ENCODE assay signal across 8 cellular contexts in genomic region chr17:30290696-30291570, GRCh38. TPM values are rescaled to one million over a fixed set of nuclear protein-coding genes. Genes with fewer than 3 reads are reported as not detected.
DNase-seq lines count a peak whose midpoint lies in the region; ATAC-seq and TF ChIP-seq lines count a peak whose summit lies in the region.

No MANE protein-coding gene starts in this region.

- RAD21 ChIA-PET in HCT116 (lab: Charles Lee; ENCODE audit: low non-redundant PET in 1 of 2, low total read pairs in 2 of 2, uncharacterized antibody in 2 of 2, unreplicated experiment in 2 of 2) = interaction anchor here in 1 of 2 experiments (1.9 kb wide), 1 partner anchor 45 kb away, joined by 4 read pairs; no protein-coding TSS in a partner anchor

- TF ChIP-seq CTCF in HCT116 (IDR thresholded peaks at IDR 0.05 in 2 of 3, conservative IDR thresholded peaks at IDR 0.05 in 1 of 3; ENCODE audit: borderline replicate concordance in 1 of 3, insufficient read depth in 1 of 3, low read depth in 2 of 3, low read length in 2 of 3) (no peak), fibroblast of lung (conservative IDR thresholded peaks at IDR 0.05 in 1 of 2, IDR thresholded peaks at IDR 0.05 in 1 of 2; ENCODE audit: low read depth in 1 of 2, low read length in 2 of 2) (no peak), nephron progenitor cell (IDR thresholded peaks at IDR 0.05) (no peak), upper lobe of left lung (IDR thresholded peaks at IDR 0.05) (no peak)

- peaks cover 26% of the 10 kb centered on the region for H3K79me2 ChIP-seq in HCT116 (ENCODE audit: insufficient read depth, low read length)
- peaks cover 14% of the 10 kb centered on the region for H3K79me2 ChIP-seq in fibroblast of lung (ENCODE audit: control insufficient read depth, insufficient read depth, low read length)

- H3K27ac Mint-ChIP-seq in nephron progenitor cell = peak overlapping the region; percentile 63

- CTCF ChIA-PET in HCT116 (lab: Charles Lee) = interaction anchor here (1.3 to 2.0 kb wide), 2 partner anchors 45 to 50 kb away, joined by 4 to 8 read pairs; no protein-coding TSS in a partner anchor

- no peaks in the 10 kb centered on the region for H3K4me1 ChIP-seq in ES-I3 (ENCODE audit: insufficient read depth, low read length)
- peaks cover 8 to 17% of the 10 kb centered on the region in 2 experiments; a peak in 3 of 4 replicates for H3K4me1 ChIP-seq in HCT116 (ENCODE audit: control insufficient read depth in 1 of 2, insufficient read depth in 2 of 2, low read length in 2 of 2)
- H3K4me1 ChIP-seq in fibroblast of lung (ENCODE audit: control insufficient read depth, extremely low read depth, insufficient read depth, low read length) = no peaks in the 10 kb centered on the region
- peaks cover 7 to 18% (median 13%) of the 10 kb centered on the region in 4 donors for H3K4me1 ChIP-seq in upper lobe of left lung

- H3K4me2 ChIP-seq in HCT116 (ENCODE audit: low read length) = peak overlapping the region; percentile 79
- peak overlapping the region; percentile 99 for H3K4me2 ChIP-seq in fibroblast of lung (ENCODE audit: extremely low read depth, insufficient read depth, low read length)

- H3K27me3 ChIP-seq in HCT116 (ENCODE audit: insufficient read depth, low read length) (no peaks in the 10 kb centered on the region), fibroblast of lung (ENCODE audit: control insufficient read depth, insufficient read depth, low read length) (no peaks in the 10 kb centered on the region), upper lobe of left lung (no peaks in the 10 kb centered on the region)

- H3K9me3 ChIP-seq in ES-I3 (ENCODE audit: control insufficient read depth, insufficient read depth, low read length) (no peaks in the 10 kb centered on the region), HCT116 (ENCODE audit: control insufficient read depth in 1 of 2, insufficient read depth in 1 of 2, low read depth in 1 of 2, low read length in 2 of 2) (no peaks in the 10 kb centered on the region), fibroblast of lung (ENCODE audit: control insufficient read depth, insufficient read depth, low read depth, low read length) (no peaks in the 10 kb centered on the region), upper lobe of left lung (no peaks in the 10 kb centered on the region)

- H3K36me3 ChIP-seq in ES-I3 (ENCODE audit: insufficient read depth, low read length) (peaks cover 8% of the 10 kb centered on the region; the same call in 1 of the 2 replicates), HCT116 (ENCODE audit: control insufficient read depth in 1 of 2, insufficient read depth in 2 of 2, low read length in 2 of 2) (peaks cover 17 to 18% of the 10 kb centered on the region in 2 experiments; a peak in 3 of 4 replicates), fibroblast of lung (ENCODE audit: control insufficient read depth, insufficient read depth, low read length) (peaks cover 5% of the 10 kb centered on the region), upper lobe of left lung (peaks cover 0 to 29% (median 12%) of the 10 kb centered on the region in 4 donors)

- H2AFZ ChIP-seq in HCT116 (ENCODE audit: low read depth, low read length, poor library complexity, severe bottlenecking) = peak overlapping the region; percentile 4
- H2AFZ ChIP-seq in fibroblast of lung (ENCODE audit: low read length) = peak overlapping the region; percentile 69

- H3K4me3 ChIP-seq in HCT116 (replicated peaks in 1 of 2; ENCODE audit: low read depth in 1 of 2, low read length in 2 of 2) (peak overlapping the region; percentile 78 to 87), fibroblast of lung (replicated peaks in 1 of 4; ENCODE audit: control extremely low read depth in 1 of 4, insufficient read depth in 1 of 4, low read depth in 3 of 4, low read length in 4 of 4) (peak overlapping the region; percentile 76 to 85 (median 79)), upper lobe of left lung (peak overlapping the region; percentile 59 to 99 (median 96))

- ATAC-seq in HCT116 (peak; percentile 82), upper lobe of left lung (ENCODE audit: low FRiP score in 2 of 2) (peak in 1 of 2 donors; percentile 67), GM19397 (IDR thresholded peaks at IDR 0.05; ENCODE audit: unreplicated experiment) (no peak)

- H3K27me3 Mint-ChIP-seq in nephron progenitor cell (ENCODE audit: low read depth, poor library complexity) = peaks cover 4% of the 10 kb centered on the region

- TF ChIP-seq RAD21 in HCT116 (IDR thresholded peaks at IDR 0.05; ENCODE audit: low read depth) = no peak

- WGBS in upper lobe of left lung, 2 donors = 5 to 8% methylated on average over 14 to 22 of the region's 22 CpGs

- POLR2A ChIA-PET in HCT116 (lab: Charles Lee) = interaction anchor here (1.4 kb wide), 1 partner anchor 14 kb away, joined by 4 read pairs; no protein-coding TSS in a partner anchor

- intact Hi-C loops in HCT116 (cut with micrococcal nuclease) = no loop called here

- no peaks in the 10 kb centered on the region for H3K9me3 Mint-ChIP-seq in nephron progenitor cell

- DNase-seq in HCT116 (ENCODE audit: low read depth, low spot score) (no peak), NCI-H526 (lab: John Stamatoyannopoulos, UW) (peak; percentile 42 to 81), activated T-cell treated with anti-CD3 and anti-CD28 coated beads for 24 hours (ENCODE audit: low read depth) (peak; percentile 20), fibroblast of lung (ENCODE audit: low read depth in 2 of 2) (peak; percentile 29 to 35), nephron progenitor cell (peak; percentile 69), upper lobe of left lung (peak; percentile 64 to 89)

- no peaks in the 10 kb centered on the region for H3K9me2 ChIP-seq in HCT116 (ENCODE audit: insufficient read depth)

- peaks cover 20% of the 10 kb centered on the region for H3K36me3 Mint-ChIP-seq in nephron progenitor cell (ENCODE audit: low read depth)

- peak; percentile 74 for TF ChIP-seq POLR2A in HCT116 (IDR thresholded peaks at IDR 0.05; ENCODE audit: borderline replicate concordance, extremely low read depth, insufficient read depth, insufficient read length)
- TF ChIP-seq POLR2A in upper lobe of left lung (IDR thresholded peaks at IDR 0.05) = no peak

- H3K4me1 Mint-ChIP-seq in nephron progenitor cell = peaks cover 14% of the 10 kb centered on the region

- H3K27ac ChIP-seq in HCT116 (ENCODE audit: low read depth, low read length) (peak overlapping the region; percentile 73), fibroblast of lung (ENCODE audit: insufficient read depth, low read length) (peak overlapping the region; percentile 57), upper lobe of left lung (peak overlapping the region; percentile 72 to 85 (median 83))

- H4K20me1 ChIP-seq in HCT116 (ENCODE audit: insufficient read depth) (no peaks in the 10 kb centered on the region), fibroblast of lung (ENCODE audit: control insufficient read depth, extremely low read depth, insufficient read depth, low read length) (no peaks in the 10 kb centered on the region)

- TSS peak; percentile 58 for BruUV-seq in HCT116 (replicated peaks; lab: Mats Ljungman, UMichigan)

- peak overlapping the region; percentile 93 for H3K4me3 Mint-ChIP-seq in nephron progenitor cell

- H3K9ac ChIP-seq in ES-I3 (ENCODE audit: low read depth, low read length) (peak overlapping the region; percentile 86), HCT116 (ENCODE audit: low read length) (peak overlapping the region; percentile 90), fibroblast of lung (ENCODE audit: insufficient read depth, low read length) (peak overlapping the region; percentile 73)

- no peak for TF ChIP-seq EP300 in upper lobe of left lung (IDR thresholded peaks at IDR 0.05)

TF ChIP-seq in HCT116, 20 proteins besides CTCF, POLR2A, EP300 and RAD21 (continues in another document):
- TF ChIP-seq EZH2phosphoT487 (IDR thresholded peaks at IDR 0.05; ENCODE audit: borderline replicate concordance) (no peak), JUND (IDR thresholded peaks at IDR 0.05) (no peak)

RNA-seq across cellular contexts. Expression of gene BLMH, which starts 0.8 kb away (rescaled TPM):
- total RNA-seq in HCT116 (2021; ENCODE audit: unreplicated experiment) (51.2 TPM), fibroblast of lung (23.0 and 27.5 TPM in 2 replicates), upper lobe of left lung (10 to 100 TPM; 16.4 to 33.6 (median 22.4) TPM)
- polyA plus RNA-seq in HCT116 (2012) = 26.4 and 29.7 TPM in 2 replicates
- 25.7 and 26.1 TPM in 2 replicates for polyA plus RNA-seq in fibroblast of lung
- 27.3 and 29.8 TPM in 2 replicates for polyA plus RNA-seq in fibroblast of lung (2012)
- 8.3 and 12.6 TPM in 2 replicates for polyA minus RNA-seq in fibroblast of lung (ENCODE audit: low replicate concordance)

RNA-seq across cellular contexts. Expression of gene TMIGD1, which starts 42.9 kb away (rescaled TPM):
- total RNA-seq in HCT116 (2021; ENCODE audit: unreplicated experiment) (not detected), fibroblast of lung (not detected in 2 replicates), upper lobe of left lung (not detected)
- polyA plus RNA-seq in HCT116 (2012) = not detected in 2 replicates
- polyA plus RNA-seq in fibroblast of lung = not detected in 2 replicates
- polyA plus RNA-seq in fibroblast of lung (2012) = not detected in 2 replicates
- not detected in 2 replicates for polyA minus RNA-seq in fibroblast of lung (ENCODE audit: low replicate concordance)

RNA-seq across cellular contexts. Expression of gene SLC6A4, which starts 55.4 kb away (rescaled TPM):
- total RNA-seq in HCT116 (2021; ENCODE audit: unreplicated experiment) = 0.30 TPM
- polyA plus RNA-seq in HCT116 (2012) = 0.09 and 0.17 TPM in 2 replicates
- under 0.01 TPM in 1 of 2 replicates, not detected in the other for total RNA-seq in fibroblast of lung
- 0.02 TPM in 1 of 2 replicates, not detected in the other for polyA plus RNA-seq in fibroblast of lung
- polyA plus RNA-seq in fibroblast of lung (2012) = not detected in 2 replicates
- polyA minus RNA-seq in fibroblast of lung (ENCODE audit: low replicate concordance) = not detected in 2 replicates
- total RNA-seq in upper lobe of left lung = 100 to 1,000 TPM in 2 of 6 donors, 10 to 100 TPM in 4; 14.7 to 289 (median 44.8) TPM

Comparison
In these comparisons a context has a peak if more than half of its experiments do, and no peak if none do; other contexts are left out.
1. RNA of gene SLC6A4, which starts 55.4 kb away (total RNA-seq): 14.7 to 289 TPM in upper lobe of left lung; 0.30 TPM in HCT116 (single experiment) and under 0.01 TPM in fibroblast of lung; every median in the first group is over 10 times any median in the second.
2. Peak in every context shown above with its lines, with median percentiles within 50 percentile points of each other: H3K9ac ChIP-seq, H3K27ac ChIP-seq and H3K4me3 ChIP-seq.